5 cellular contexts compared by ENCODE assay signal in the genomic region with DNA sequence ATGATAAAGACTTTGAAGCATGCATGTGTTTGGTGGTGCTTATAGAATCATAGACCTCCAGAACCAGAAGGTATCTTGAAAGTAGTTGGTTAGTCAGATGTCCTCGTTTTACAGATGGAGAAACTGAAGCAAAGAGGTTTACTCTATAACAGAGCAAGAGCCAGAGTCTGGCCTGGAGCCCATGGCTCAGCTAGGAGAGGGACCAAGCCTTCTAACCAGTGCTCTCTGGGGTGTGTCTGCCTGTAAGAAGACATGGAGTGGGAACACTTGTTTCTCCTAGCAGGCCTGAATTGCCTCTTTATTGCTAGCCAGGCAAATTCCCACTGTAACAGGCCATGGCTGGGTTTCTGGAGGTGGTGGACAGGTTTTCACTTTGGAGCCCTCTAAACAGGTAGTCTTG.
"Had no signal": no experiment of that assay in that cellular context is flagged by ENCODE, and none has a peak within 500 bp of the region (broad histone marks: within the 10 kb centered on the region; RNA-seq: fewer than 3 reads in every experiment).

No MANE protein-coding gene starts in this region.

- ATAC-seq: HepG2, K562 had no signal

- H3K27ac Mint-ChIP-seq: IgD-negative memory B cell had no signal

- H3K27ac ChIP-seq: HL-60 had no signal

- H3K36me3 Mint-ChIP-seq: IgD-negative memory B cell had no signal

- DNase-seq: IMR-90 had no signal

- H3K4me1 Mint-ChIP-seq: IgD-negative memory B cell had no signal

- H3K4me3 Mint-ChIP-seq: IgD-negative memory B cell had no signal

- H3K4me3 ChIP-seq: K562 had no signal
